Comparison of ENCODE assay signal across 21 cellular contexts in the genomic region with DNA sequence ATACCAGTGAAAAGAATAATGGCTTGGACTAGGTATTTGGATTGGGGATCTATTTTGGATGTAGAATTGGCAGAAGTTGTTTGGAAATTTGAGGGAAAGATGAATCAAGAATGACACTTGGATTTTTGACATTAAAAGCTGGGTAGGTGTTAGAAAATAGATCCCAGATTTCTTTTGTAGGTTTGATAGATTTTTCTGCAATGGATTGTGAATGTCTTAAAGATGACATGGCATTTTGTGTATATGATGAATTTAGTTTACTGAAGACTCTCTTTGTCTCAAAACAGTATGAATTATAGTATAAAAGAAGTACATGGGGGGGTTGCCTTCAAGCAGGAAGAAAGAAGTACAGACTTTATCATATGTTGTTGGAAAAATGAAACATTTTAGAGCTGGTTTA.
DNase-seq lines count a peak whose midpoint lies in the region; FAIRE-seq and TF ChIP-seq lines count a peak whose summit lies in the region.
"Had no signal": no experiment of that assay in that cellular context is flagged by ENCODE, and none has a peak within 500 bp of the region (broad histone marks: within the 10 kb centered on the region; RNA-seq: fewer than 3 reads in every experiment).

No MANE protein-coding gene starts in this region.

- H3K27me3 ChIP-seq in smooth muscle cell (ENCODE audit: low read depth) (no peaks in the 10 kb centered on the region), Karpas-422 (ENCODE audit: low read length) (no peaks in the 10 kb centered on the region)
- H3K27me3 ChIP-seq: tibial nerve had no signal

- no peak for DNase-seq in activated T-cell treated with anti-CD3 and anti-CD28 coated beads, Interleukin-2, amount 50 U/mL, for 24 hours
- no peak for DNase-seq in activated T-cell treated with anti-CD3 and anti-CD28 coated beads for 4 hours
- DNase-seq in RPMI7951 (ENCODE audit: low read depth), result peak; percentile 14
- DNase-seq in endothelial cell (ENCODE audit: low spot score), result no peak
- DNase-seq in smooth muscle cell (lab: John Stamatoyannopoulos, UW; ENCODE audit: unreplicated experiment), result no peak
- DNase-seq in activated naive CD4-positive, alpha-beta T cell treated with Interleukin-2 at 50 U/mL for 16 hours, result no peak
- no peak for DNase-seq in Karpas-422
- DNase-seq in kidney, result no peak
- DNase-seq: activated CD8-positive, alpha-beta memory T cell treated with anti-CD3 and anti-CD28 coated beads for 24 hours; DND-41; effector memory CD4-positive, alpha-beta T cell; foreskin fibroblast; NCI-H2029 treated with DMSO at 0.1 percent for 48 hours; occipital lobe; Right ventricle myocardium superior; stimulated activated CD4-positive, alpha-beta T cell treated with anti-CD3 and anti-CD28 coated beads, Interleukin-15, amount 100 ng/mL, for 24 hours; stimulated activated naive CD4-positive, alpha-beta T cell had no signal

- peaks cover 5% of the 10 kb centered on the region for H3K4me1 Mint-ChIP-seq in activated T-cell treated with anti-CD3 and anti-CD28 coated beads, Interleukin-2, amount 50 U/mL, for 24 hours (ENCODE audit: low read depth)
- no peaks in the 10 kb centered on the region for H3K4me1 Mint-ChIP-seq in endothelial cell (ENCODE audit: unreplicated experiment)
- H3K4me1 Mint-ChIP-seq: WTC11 had no signal

- H3K79me2 ChIP-seq in smooth muscle cell (ENCODE audit: low read depth) (peaks cover 3% of the 10 kb centered on the region), Karpas-422 (ENCODE audit: low read length) (peaks cover 46% of the 10 kb centered on the region)

- no peaks in the 10 kb centered on the region for H3K9me3 ChIP-seq in smooth muscle cell (replicated peaks; ENCODE audit: low read depth)
- no peaks in the 10 kb centered on the region for H3K9me3 ChIP-seq in Karpas-422 (ENCODE audit: low read length)
- H3K9me3 ChIP-seq in kidney (ENCODE audit: control insufficient read depth in 1 of 2, low read length in 2 of 2), result no peaks in the 10 kb centered on the region
- H3K9me3 ChIP-seq: tibial nerve had no signal

- H3K36me3 ChIP-seq in smooth muscle cell (ENCODE audit: low read depth) (peaks cover 5% of the 10 kb centered on the region), Karpas-422 (ENCODE audit: insufficient read depth, low read length) (peaks cover 8% of the 10 kb centered on the region; the same call in 1 of the 2 replicates), kidney (ENCODE audit: control insufficient read depth in 1 of 2, insufficient read depth in 2 of 2, low read length in 2 of 2) (peaks cover 0 to 3% of the 10 kb centered on the region in 2 donors)

- H3K4me1 ChIP-seq in smooth muscle cell (ENCODE audit: low read depth), result no peaks in the 10 kb centered on the region
- H3K4me1 ChIP-seq in Karpas-422 (ENCODE audit: low read length), result no peaks in the 10 kb centered on the region
- H3K4me1 ChIP-seq in kidney (ENCODE audit: control insufficient read depth in 1 of 2, insufficient read depth in 1 of 2, low read depth in 1 of 2, low read length in 2 of 2), result peaks cover 0 to 2% of the 10 kb centered on the region in 2 donors

- H4K20me1 ChIP-seq in smooth muscle cell (ENCODE audit: low read depth), result no peaks in the 10 kb centered on the region
- H4K20me1 ChIP-seq in Karpas-422 (ENCODE audit: insufficient read depth, low read depth, low read length), result no peaks in the 10 kb centered on the region

- TF ChIP-seq CTCF in endothelial cell (IDR thresholded peaks at IDR 0.05; ENCODE audit: unreplicated experiment) (no peak), smooth muscle cell (IDR thresholded peaks at IDR 0.05; ENCODE audit: borderline replicate concordance, insufficient read depth, poor library complexity, severe bottlenecking) (no peak), kidney (IDR thresholded peaks at IDR 0.05; ENCODE audit: borderline replicate concordance, extremely low read depth, insufficient read depth) (no peak)

- H3K4me2 ChIP-seq in smooth muscle cell (no peak overlapping the region), Karpas-422 (ENCODE audit: low read depth, low read length, poor library complexity, severe bottlenecking) (no peak overlapping the region)

- H2AFZ ChIP-seq in smooth muscle cell (ENCODE audit: low read depth), result no peak overlapping the region
- no peak overlapping the region for H2AFZ ChIP-seq in Karpas-422 (ENCODE audit: low read length)

- FAIRE-seq in kidney (lab: Jason Lieb, UNC), result no peak
- FAIRE-seq: GM18507 had no signal

- H3K9me3 Mint-ChIP-seq in activated T-cell treated with anti-CD3 and anti-CD28 coated beads, Interleukin-2, amount 50 U/mL, for 24 hours, result no peaks in the 10 kb centered on the region
- no peaks in the 10 kb centered on the region for H3K9me3 Mint-ChIP-seq in endothelial cell (ENCODE audit: unreplicated experiment)
- H3K9me3 Mint-ChIP-seq: activated T-helper 2 cell treated with anti-CD3 and anti-CD28 coated beads, Interferon-gamma antibody, Interleukin-2, Interleukin-4, amounts not matched to agents 10 μg/mL and 5 μg/mL and 100 μg/mL, durations not matched to agents 14 hours and 24 hours and 36 hours; WTC11 had no signal

- H3K9ac ChIP-seq in smooth muscle cell (ENCODE audit: low read depth), result no peak overlapping the region
- H3K9ac ChIP-seq in Karpas-422 (ENCODE audit: low read length), result no peak overlapping the region
- H3K9ac ChIP-seq in kidney (ENCODE audit: low read length in 2 of 2), result no peak overlapping the region

- H3K4me3 ChIP-seq in smooth muscle cell (no peak overlapping the region), Karpas-422 (ENCODE audit: low read length) (no peak overlapping the region), kidney (ENCODE audit: low read length in 2 of 2) (no peak overlapping the region)
- H3K4me3 ChIP-seq: tibial nerve had no signal

- peak overlapping the region; percentile 57 for H3K27ac Mint-ChIP-seq in activated T-cell treated with anti-CD3 and anti-CD28 coated beads, Interleukin-2, amount 50 U/mL, for 24 hours
- peak overlapping the region; percentile 14 for H3K27ac Mint-ChIP-seq in endothelial cell (ENCODE audit: unreplicated experiment)
- H3K27ac Mint-ChIP-seq: activated T-helper 2 cell treated with anti-CD3 and anti-CD28 coated beads, Interferon-gamma antibody, Interleukin-2, Interleukin-4, amounts not matched to agents 10 μg/mL and 5 μg/mL and 100 μg/mL, durations not matched to agents 14 hours and 24 hours and 36 hours had no signal

- no peaks in the 10 kb centered on the region for H3K27me3 Mint-ChIP-seq in activated T-cell treated with anti-CD3 and anti-CD28 coated beads, Interleukin-2, amount 50 U/mL, for 24 hours
- no peaks in the 10 kb centered on the region for H3K27me3 Mint-ChIP-seq in endothelial cell (ENCODE audit: unreplicated experiment)

- no peaks in the 10 kb centered on the region for H3K9me2 ChIP-seq in Karpas-422 (replicated peaks; ENCODE audit: insufficient read depth, low read length)

- no peak overlapping the region for H3K4me3 Mint-ChIP-seq in activated T-cell treated with anti-CD3 and anti-CD28 coated beads, Interleukin-2, amount 50 U/mL, for 24 hours
- no peak overlapping the region for H3K4me3 Mint-ChIP-seq in endothelial cell (ENCODE audit: unreplicated experiment)
- H3K4me3 Mint-ChIP-seq: WTC11 had no signal

- no peaks in the 10 kb centered on the region for H3F3A ChIP-seq in smooth muscle cell (ENCODE audit: low read depth)

- H3K27ac ChIP-seq in smooth muscle cell (ENCODE audit: low read depth) (peak overlapping the region; percentile 2), Karpas-422 (ENCODE audit: low read length) (no peak overlapping the region), kidney (ENCODE audit: low read depth in 2 of 2, low read length in 2 of 2) (no peak overlapping the region)

- intact Hi-C loops in kidney (cut with DNase I), result no loop called here

- H3K36me3 Mint-ChIP-seq in activated T-cell treated with anti-CD3 and anti-CD28 coated beads, Interleukin-2, amount 50 U/mL, for 24 hours (ENCODE audit: low read depth), result peaks cover 50% of the 10 kb centered on the region
- H3K36me3 Mint-ChIP-seq in endothelial cell (ENCODE audit: low read depth, unreplicated experiment), result no peaks in the 10 kb centered on the region
